ENCODE assay signal across 31 cellular contexts in genomic region chr3:121720163-121720562, GRCh38.
"Had no signal": no experiment of that assay in that cellular context is flagged by ENCODE, and none has a peak within 500 bp of the region (broad histone marks: within the 10 kb centered on the region; RNA-seq: fewer than 3 reads in every experiment).

No MANE protein-coding gene starts in this region.

- H3K27ac ChIP-seq: colonic mucosa, epithelial cell of prostate, esophagus squamous epithelium, parathyroid adenoma, psoas muscle, skin epidermis, thoracic aorta, WERI-Rb-1 had no signal

- DNase-seq: activated CD4-positive, alpha-beta memory T cell treated with anti-CD3 and anti-CD28 coated beads for 36 hours; activated CD4-positive, alpha-beta T cell treated with anti-CD3 and anti-CD28 coated beads for 48 hours; activated CD8-positive, alpha-beta memory T cell treated with anti-CD3 and anti-CD28 coated beads, Interleukin-2, amount 50 U/mL, for 4 hours; activated effector memory CD4-positive, alpha-beta T cell treated with anti-CD3 and anti-CD28 coated beads, Interleukin-2, amount 50 U/mL, for 16 hours; activated naive CD4-positive, alpha-beta T cell treated with anti-CD3 and anti-CD28 coated beads, Interleukin-2, amount 10 ng/mL, durations not matched to agents 7 days and 5 days; activated T-cell treated with anti-CD3 and anti-CD28 coated beads, Interleukin-2, amount 50 U/mL, for 1 hour; amniotic stem cell; cerebellar nuclear complex; colonic mucosa; effector CD8-positive, alpha-beta T cell; esophagus squamous epithelium; foreskin melanocyte; mammary epithelial cell; naive B cell; nucleus accumbens; psoas muscle; stimulated activated CD4-positive, alpha-beta T cell treated with anti-CD3 and anti-CD28 coated beads, Interleukin-12 subunit alpha, Interleukin-12 subunit beta, amount 100 ng/mL, for 4 hours; stimulated activated CD4-positive, alpha-beta T cell treated with anti-CD3 and anti-CD28 coated beads, Interleukin-4, amount 100 ng/mL, for 24 hours; T-helper 1 cell; T1000; trophoblast cell; WERI-Rb-1 had no signal

- H3K9me3 ChIP-seq: colonic mucosa, esophagus squamous epithelium, psoas muscle, thoracic aorta had no signal

- H3K27me3 Mint-ChIP-seq: activated CD4-positive, alpha-beta memory T cell treated with anti-CD3 and anti-CD28 coated beads for 36 hours; activated naive CD4-positive, alpha-beta T cell treated with anti-CD3 and anti-CD28 coated beads, Interleukin-2, amount 10 ng/mL, durations not matched to agents 7 days and 5 days; naive B cell; stimulated activated naive CD8-positive, alpha-beta T cell treated with anti-CD3 and anti-CD28 coated beads, Interleukin-15, Interleukin-2, amounts not matched to agents 100 ng/mL and 50 ng/mL, for 24 hours had no signal

- ATAC-seq: activated CD4-positive, CD25-positive, alpha-beta regulatory T cell treated with anti-CD3 and anti-CD28 coated beads, Interleukin-2, amount 50 U/mL, for 24 hours; psoas muscle; stimulated activated effector memory CD8-positive, alpha-beta T cell treated with anti-CD3 and anti-CD28 coated beads, Interleukin-12 subunit alpha, Interleukin-12 subunit beta, amount 100 ng/mL, for 72 hours had no signal

- H3K4me3 Mint-ChIP-seq: activated CD4-positive, alpha-beta memory T cell treated with anti-CD3 and anti-CD28 coated beads for 36 hours; activated naive CD4-positive, alpha-beta T cell treated with anti-CD3 and anti-CD28 coated beads, Interleukin-2, amount 10 ng/mL, durations not matched to agents 7 days and 5 days; activated T-helper 1 cell treated with anti-CD3 and anti-CD28 coated beads, Interleukin-12 subunit alpha, Interleukin-12 subunit beta, Interleukin-2, Interleukin-4 antibody, amounts not matched to agents 30 ng/mL and 10 ng/mL and 1 ng/mL, durations not matched to agents 14 hours and 24 hours and 36 hours; naive B cell; neural crest cell; stimulated activated effector memory CD8-positive, alpha-beta T cell treated with anti-CD3 and anti-CD28 coated beads, Interleukin-12 subunit alpha, Interleukin-12 subunit beta, amount 100 ng/mL, for 72 hours; stimulated activated naive CD8-positive, alpha-beta T cell treated with anti-CD3 and anti-CD28 coated beads, Interleukin-15, Interleukin-2, amounts not matched to agents 100 ng/mL and 50 ng/mL, for 24 hours had no signal

- H3K4me1 ChIP-seq: colonic mucosa, esophagus squamous epithelium, parathyroid adenoma, psoas muscle had no signal

- H3K4me1 Mint-ChIP-seq: neural crest cell; stimulated activated effector memory CD8-positive, alpha-beta T cell treated with anti-CD3 and anti-CD28 coated beads, Interleukin-12 subunit alpha, Interleukin-12 subunit beta, amount 100 ng/mL, for 72 hours had no signal

- H2AFZ ChIP-seq: parathyroid adenoma had no signal

- H3K4me3 ChIP-seq: colonic mucosa, esophagus squamous epithelium, psoas muscle, skin epidermis, thoracic aorta had no signal

- H3K9me3 Mint-ChIP-seq: activated CD4-positive, alpha-beta memory T cell treated with anti-CD3 and anti-CD28 coated beads for 36 hours; activated naive CD4-positive, alpha-beta T cell treated with anti-CD3 and anti-CD28 coated beads, Interleukin-2, amount 10 ng/mL, durations not matched to agents 7 days and 5 days; activated T-helper 1 cell treated with anti-CD3 and anti-CD28 coated beads, Interleukin-12 subunit alpha, Interleukin-12 subunit beta, Interleukin-2, Interleukin-4 antibody, amounts not matched to agents 30 ng/mL and 10 ng/mL and 1 ng/mL, durations not matched to agents 14 hours and 24 hours and 36 hours; naive B cell; neural crest cell; stimulated activated effector memory CD8-positive, alpha-beta T cell treated with anti-CD3 and anti-CD28 coated beads, Interleukin-12 subunit alpha, Interleukin-12 subunit beta, amount 100 ng/mL, for 72 hours; stimulated activated naive CD8-positive, alpha-beta T cell treated with anti-CD3 and anti-CD28 coated beads, Interleukin-15, Interleukin-2, amounts not matched to agents 100 ng/mL and 50 ng/mL, for 24 hours had no signal

- H3K27me3 ChIP-seq: colonic mucosa, esophagus squamous epithelium had no signal

- H3K27ac Mint-ChIP-seq: activated CD4-positive, alpha-beta memory T cell treated with anti-CD3 and anti-CD28 coated beads for 36 hours; activated naive CD4-positive, alpha-beta T cell treated with anti-CD3 and anti-CD28 coated beads, Interleukin-2, amount 10 ng/mL, durations not matched to agents 7 days and 5 days; activated T-helper 1 cell treated with anti-CD3 and anti-CD28 coated beads, Interleukin-12 subunit alpha, Interleukin-12 subunit beta, Interleukin-2, Interleukin-4 antibody, amounts not matched to agents 30 ng/mL and 10 ng/mL and 1 ng/mL, durations not matched to agents 14 hours and 24 hours and 36 hours; stimulated activated effector memory CD8-positive, alpha-beta T cell treated with anti-CD3 and anti-CD28 coated beads, Interleukin-12 subunit alpha, Interleukin-12 subunit beta, amount 100 ng/mL, for 72 hours; stimulated activated naive CD8-positive, alpha-beta T cell treated with anti-CD3 and anti-CD28 coated beads, Interleukin-15, Interleukin-2, amounts not matched to agents 100 ng/mL and 50 ng/mL, for 24 hours had no signal
